In genomic region chr17:72656114-72656763, GRCh38 we compare ENCODE assay signal across 29 cellular contexts.
A peak's percentile ranks its signal among the peaks of the same experiment; 100 is the strongest.
DNase-seq lines count a peak whose midpoint lies in the region; ATAC-seq and TF ChIP-seq lines count a peak whose summit lies in the region.
"Had no signal": no experiment of that assay in that cellular context is flagged by ENCODE, and none has a peak within 500 bp of the region (broad histone marks: within the 10 kb centered on the region; RNA-seq: fewer than 3 reads in every experiment).

No MANE protein-coding gene starts in this region.

- 61 to 67% methylated on average over 12 of the region's 14 CpGs for WGBS in ectodermal cell, 2 experiments

- H3K36me3 ChIP-seq in HEK293 (ENCODE audit: control insufficient read depth in 2 of 2, insufficient read depth in 1 of 2, low read length in 2 of 2) (no peaks in the 10 kb centered on the region), ectodermal cell (ENCODE audit: control insufficient read depth, insufficient read depth, low read length) (no peaks in the 10 kb centered on the region)
- H3K36me3 ChIP-seq: heart left ventricle, lower lobe of right lung, ovary, right atrium auricular region, upper lobe of left lung had no signal

- no peaks in the 10 kb centered on the region for H3K27me3 ChIP-seq in ectodermal cell (ENCODE audit: control insufficient read depth, insufficient read depth, low read length, poor library complexity, severe bottlenecking)
- H3K27me3 ChIP-seq: heart left ventricle, ovary, right atrium auricular region, upper lobe of left lung had no signal

- POLR2A ChIA-PET in HEK293 (lab: Yijun Ruan, JAX) = no interaction called here

- no peak overlapping the region for H3K4me3 ChIP-seq in HEK293 (ENCODE audit: low read depth, low read length)
- no peak overlapping the region for H3K4me3 ChIP-seq in ectodermal cell (ENCODE audit: insufficient read depth, low read depth, low read length)
- H3K4me3 ChIP-seq: heart left ventricle, lower lobe of right lung, mucosa of descending colon, ovary, right atrium auricular region, upper lobe of left lung had no signal

- ATAC-seq in HG03469 (IDR thresholded peaks at IDR 0.05; ENCODE audit: unreplicated experiment) (no peak), HG02763 (IDR thresholded peaks at IDR 0.05; ENCODE audit: unreplicated experiment) (no peak)
- ATAC-seq: CD8-positive, alpha-beta T cell; heart left ventricle; lower lobe of right lung; mucosa of descending colon; natural killer cell treated with Interleukin-12 subunit alpha and Interleukin-12 subunit beta and Interleukin-15 and Interleukin-18, amount 100 ng/mL, for 72 hours; T-helper 17 cell had no signal

- CTCF ChIA-PET in HEK293 (lab: Yijun Ruan, JAX) = no interaction called here

- H3K4me1 ChIP-seq in HEK293 (ENCODE audit: control insufficient read depth, insufficient read depth, low read length) (peaks cover 5% of the 10 kb centered on the region), ectodermal cell (ENCODE audit: control insufficient read depth, insufficient read depth, low read length) (peaks cover 17% of the 10 kb centered on the region)
- H3K4me1 ChIP-seq: lower lobe of right lung, right atrium auricular region, upper lobe of left lung had no signal

- no peaks in the 10 kb centered on the region for H3K9me3 ChIP-seq in HEK293 (ENCODE audit: control insufficient read depth, insufficient read depth, low read depth, low read length)
- H3K9me3 ChIP-seq in ectodermal cell (ENCODE audit: control insufficient read depth, low read length) = no peaks in the 10 kb centered on the region
- H3K9me3 ChIP-seq: heart left ventricle, lower lobe of right lung, mucosa of descending colon, ovary, right atrium auricular region, SK-N-SH, upper lobe of left lung had no signal

- H3K27ac ChIP-seq in HEK293 (ENCODE audit: extremely low read depth, low read depth, low read length) (no peak overlapping the region), ectodermal cell (ENCODE audit: insufficient read depth, low read depth, low read length, poor library complexity, severe bottlenecking) (peak overlapping the region; percentile 50)
- H3K27ac ChIP-seq: heart left ventricle, lower lobe of right lung, ovary, right atrium auricular region, RWPE1, upper lobe of left lung had no signal

- no peak for TF ChIP-seq CTCF in HEK293 (tag by site-specific recombination; IDR thresholded peaks at IDR 0.05)

- DNase-seq in Ammon's horn (ENCODE audit: low spot score) = peak; percentile 56
- DNase-seq in pons (ENCODE audit: low spot score) = peak; percentile 87
- no peak for DNase-seq in cortex of kidney (lab: John Stamatoyannopoulos, UW)
- DNase-seq in stimulated activated CD4-positive, alpha-beta T cell treated with anti-CD3 and anti-CD28 coated beads, Interleukin-12 subunit alpha, Interleukin-12 subunit beta, amount 100 ng/mL, for 4 hours = no peak
- DNase-seq: activated CD4-positive, alpha-beta T cell treated with anti-CD3 and anti-CD28 coated beads for 1 hour; activated gamma-delta T cell treated with Interleukin-2 at 50 U/mL for 16 hours; AML-193; CD8-positive, alpha-beta T cell; effector CD4-positive, alpha-beta T cell; erythroblast; GF-D8; heart left ventricle; KBM-7; lower lobe of right lung; mucosa of descending colon; NCI-H2029 treated with DMSO at 0.1 percent for 48 hours; NCI-H748 treated with DMSO at 0.1 percent for 48 hours; ovary; SK-N-SH; stimulated activated CD4-positive, alpha-beta T cell treated with anti-CD3 and anti-CD28 coated beads, Interleukin-2, amount 100 ng/mL, for 48 hours; T-helper 17 cell; upper lobe of left lung had no signal

TF ChIP-seq in HEK293, 187 proteins besides CTCF, POLR2A, EP300 and RAD21:
- TF ChIP-seq ZNF677 (tag by site-specific recombination; IDR thresholded peaks at IDR 0.05) (no peak), KLF17 (tag by site-specific recombination; IDR thresholded peaks at IDR 0.05) (peak; percentile 38; the same call in 1 of the 2 replicates), ZIC2 (tag by site-specific recombination; IDR thresholded peaks at IDR 0.05) (peak; percentile 58), GLIS1 (tag by site-specific recombination; IDR thresholded peaks at IDR 0.05) (peak; percentile 70), WT1 (tag by site-specific recombination; IDR thresholded peaks at IDR 0.05) (peak; percentile 23; the same call in 1 of the 2 replicates)

Comparison
In these comparisons a context has a peak if more than half of its experiments do, and no peak if none do; other contexts are left out.
1. DNase-seq: peak in Ammon's horn (single experiment) and pons (single experiment); none in cortex of kidney (single experiment) and stimulated activated CD4-positive, alpha-beta T cell treated with anti-CD3 and anti-CD28 coated beads, Interleukin-12 subunit alpha, Interleukin-12 subunit beta, amount 100 ng/mL, for 4 hours (single experiment).